Comparison of ENCODE assay signal across 8 cellular contexts in genomic region chr19:6737873-6738725, GRCh38. TPM values are rescaled to one million over a fixed set of nuclear protein-coding genes. Genes with fewer than 3 reads are reported as not detected.
A peak's percentile ranks its signal among the peaks of the same experiment; 100 is the strongest.
DNase-seq lines count a peak whose midpoint lies in the region; ATAC-seq, FAIRE-seq and TF ChIP-seq lines count a peak whose summit lies in the region.

No MANE protein-coding gene starts in this region.

- H3K9me3 ChIP-seq in ES-I3 (ENCODE audit: control insufficient read depth, insufficient read depth, low read length) (no peaks in the 10 kb centered on the region), subcutaneous abdominal adipose tissue (ENCODE audit: control insufficient read depth in 5 of 5, low read length in 5 of 5) (no peaks in the 10 kb centered on the region)

- ATAC-seq in activated T-cell treated with anti-CD3 and anti-CD28 coated beads, Interleukin-2, amount 50 U/mL, for 72 hours (replicated peaks in 1 of 2): peak; percentile 22 to 34
- ATAC-seq in HG03342 (IDR thresholded peaks at IDR 0.05; ENCODE audit: unreplicated experiment): no peak

- H3K36me3 ChIP-seq in ES-I3 (ENCODE audit: insufficient read depth, low read length) (no peaks in the 10 kb centered on the region; the same call in 1 of the 2 replicates), subcutaneous abdominal adipose tissue (ENCODE audit: control insufficient read depth in 5 of 5, insufficient read depth in 5 of 5, low read length in 5 of 5) (peaks cover 0 to 15% (median 12%) of the 10 kb centered on the region in 5 donors)

- H3K27me3 Mint-ChIP-seq in activated T-cell treated with anti-CD3 and anti-CD28 coated beads, Interleukin-2, amount 50 U/mL, for 72 hours (ENCODE audit: low read depth): no peaks in the 10 kb centered on the region
- H3K27me3 Mint-ChIP-seq in nephron progenitor cell (ENCODE audit: low read depth, poor library complexity): no peaks in the 10 kb centered on the region

- peak; percentile 72 for DNase-seq in HPDE6-E6E7 (ENCODE audit: extremely low spot score)
- peak; percentile 77 for DNase-seq in RCC 7860 (ENCODE audit: low spot score)
- DNase-seq in activated T-cell treated with anti-CD3 and anti-CD28 coated beads, Interleukin-2, amount 50 U/mL, for 72 hours: peak; percentile 82 to 88
- peak; percentile 77 for DNase-seq in fibroblast of mammary gland (ENCODE audit: low read depth)
- peak; percentile 60 for DNase-seq in nephron progenitor cell

- no peak overlapping the region for H3K4me3 ChIP-seq in fibroblast of mammary gland (ENCODE audit: control insufficient read depth, low read depth, low read length)
- H3K4me3 ChIP-seq in subcutaneous abdominal adipose tissue (ENCODE audit: low read depth in 1 of 5, low read length in 5 of 5): peak overlapping the region; percentile 43 to 69 (median 61)

- no peaks in the 10 kb centered on the region for H3K27me3 ChIP-seq in subcutaneous abdominal adipose tissue (ENCODE audit: control insufficient read depth in 5 of 5, insufficient read depth in 4 of 5, low read length in 5 of 5)

- no peak for FAIRE-seq in RCC 7860 (lab: Jason Lieb, UNC)

- H3K9ac ChIP-seq in ES-I3 (ENCODE audit: low read depth, low read length): peak overlapping the region; percentile 91
- H3K9ac ChIP-seq in subcutaneous abdominal adipose tissue (ENCODE audit: low read length in 5 of 5): peak overlapping the region; percentile 48 to 79 (median 56)

- TF ChIP-seq CTCF in fibroblast of mammary gland (conservative IDR thresholded peaks at IDR 0.05; ENCODE audit: control insufficient read depth, insufficient read depth, low read depth, low read length) (peak; percentile 63), nephron progenitor cell (IDR thresholded peaks at IDR 0.05) (peak; percentile 39)

- H3K27ac Mint-ChIP-seq in activated T-cell treated with anti-CD3 and anti-CD28 coated beads, Interleukin-2, amount 50 U/mL, for 72 hours: peak overlapping the region; percentile 77
- H3K27ac Mint-ChIP-seq in nephron progenitor cell: peak overlapping the region; percentile 97

- peak overlapping the region; percentile 92 to 96 for H3K4me3 Mint-ChIP-seq in activated T-cell treated with anti-CD3 and anti-CD28 coated beads, Interleukin-2, amount 50 U/mL, for 72 hours
- peak overlapping the region; percentile 96 for H3K4me3 Mint-ChIP-seq in nephron progenitor cell

- H3K9me3 Mint-ChIP-seq in activated T-cell treated with anti-CD3 and anti-CD28 coated beads, Interleukin-2, amount 50 U/mL, for 72 hours: no peaks in the 10 kb centered on the region
- H3K9me3 Mint-ChIP-seq in nephron progenitor cell: no peaks in the 10 kb centered on the region

- peaks cover 29% of the 10 kb centered on the region for H3K4me1 ChIP-seq in ES-I3 (ENCODE audit: insufficient read depth, low read length)
- peaks cover 12 to 66% (median 52%) of the 10 kb centered on the region in 5 donors for H3K4me1 ChIP-seq in subcutaneous abdominal adipose tissue (ENCODE audit: control insufficient read depth in 5 of 5, insufficient read depth in 5 of 5, low read length in 5 of 5)

- peaks cover 45% of the 10 kb centered on the region for H3K4me1 Mint-ChIP-seq in activated T-cell treated with anti-CD3 and anti-CD28 coated beads, Interleukin-2, amount 50 U/mL, for 72 hours (ENCODE audit: low read depth)
- H3K4me1 Mint-ChIP-seq in nephron progenitor cell: peaks cover 70% of the 10 kb centered on the region

- peak overlapping the region; percentile 97 for H3K27ac ChIP-seq in subcutaneous abdominal adipose tissue (ENCODE audit: low read depth, low read length)

- H3K36me3 Mint-ChIP-seq in activated T-cell treated with anti-CD3 and anti-CD28 coated beads, Interleukin-2, amount 50 U/mL, for 72 hours (ENCODE audit: insufficient read depth in 2 of 2): peaks cover 5 to 14% of the 10 kb centered on the region in 2 donors
- peaks cover 13% of the 10 kb centered on the region for H3K36me3 Mint-ChIP-seq in nephron progenitor cell (ENCODE audit: low read depth)

RNA-seq across cellular contexts. Expression of gene GPR108, which starts 0.7 kb away (rescaled TPM):
- total RNA-seq in activated T-cell treated with anti-CD3 and anti-CD28 coated beads, Interleukin-2, amount 50 U/mL, for 72 hours: 100 to 1,000 TPM; 130 to 162 TPM

RNA-seq across cellular contexts. Expression of gene TRIP10, which starts 1.4 kb away (rescaled TPM):
- 10 to 100 TPM; 49.0 to 68.4 TPM for total RNA-seq in activated T-cell treated with anti-CD3 and anti-CD28 coated beads, Interleukin-2, amount 50 U/mL, for 72 hours

RNA-seq across cellular contexts. Expression of gene C3, which starts 17.6 kb away (rescaled TPM):
- total RNA-seq in activated T-cell treated with anti-CD3 and anti-CD28 coated beads, Interleukin-2, amount 50 U/mL, for 72 hours: 1 to 10 TPM; 1.8 to 2.5 TPM

RNA-seq across cellular contexts. Expression of gene SH2D3A, which starts 29.1 kb away (rescaled TPM):
- total RNA-seq in activated T-cell treated with anti-CD3 and anti-CD28 coated beads, Interleukin-2, amount 50 U/mL, for 72 hours: 10 to 100 TPM; 19.9 to 24.5 TPM

RNA-seq across cellular contexts. Expression of gene VAV1, which starts 34.4 kb away (rescaled TPM):
- 100 to 1,000 TPM; 111 to 114 TPM for total RNA-seq in activated T-cell treated with anti-CD3 and anti-CD28 coated beads, Interleukin-2, amount 50 U/mL, for 72 hours
